Comparison of ENCODE assay signal across 12 cellular contexts in genomic region chr3:64440498-64440897, GRCh38.
DNase-seq lines count a peak whose midpoint lies in the region; ATAC-seq, FAIRE-seq and TF ChIP-seq lines count a peak whose summit lies in the region.
"Had no signal": no experiment of that assay in that cellular context is flagged by ENCODE, and none has a peak within 500 bp of the region (broad histone marks: within the 10 kb centered on the region; RNA-seq: fewer than 3 reads in every experiment).

No MANE protein-coding gene starts in this region.

- no peaks in the 10 kb centered on the region for H3K27me3 ChIP-seq in bronchial epithelial cell (ENCODE audit: control insufficient read depth, insufficient read depth, low read length)
- peaks cover 29 to 42% of the 10 kb centered on the region in 2 experiments for H3K27me3 ChIP-seq in mesenchymal stem cell (ENCODE audit: control insufficient read depth in 1 of 2, insufficient read depth in 1 of 2, low read length in 2 of 2)
- peaks cover 0 to 71% (median 28%) of the 10 kb centered on the region in 7 donors for H3K27me3 ChIP-seq in spleen (replicated peaks in 1 of 7)
- peaks cover 11% of the 10 kb centered on the region for H3K27me3 ChIP-seq in H7 (ENCODE audit: control insufficient read depth, insufficient read depth, low read length)

- 76% methylated on average over 2 of the region's 4 CpGs for WGBS in mesenchymal stem cell
- WGBS in spleen, 5 donors = 79 to 85% (median 84%) methylated on average over 4 of the region's 4 CpGs

- peaks cover 27% of the 10 kb centered on the region for H3K4me1 ChIP-seq in mesenchymal stem cell (ENCODE audit: control insufficient read depth, insufficient read depth, low read depth, low read length)
- H3K4me1 ChIP-seq in spleen = peaks cover 0 to 15% (median 4%) of the 10 kb centered on the region in 6 donors

- no peak overlapping the region for H3K18ac ChIP-seq in mesenchymal stem cell (ENCODE audit: low read depth in 1 of 2, low read length in 2 of 2)

- H4K91ac ChIP-seq in mesenchymal stem cell (ENCODE audit: low read length) = no peak overlapping the region

- no peak for TF ChIP-seq CTCF in AG09309 (IDR thresholded peaks at IDR 0.05; ENCODE audit: control insufficient read depth, insufficient read depth, low read depth, low read length, missing control alignments)
- no peak for TF ChIP-seq CTCF in bronchial epithelial cell (IDR thresholded peaks at IDR 0.05; ENCODE audit: insufficient read depth, low read length, severe bottlenecking)
- no peak for TF ChIP-seq CTCF in spleen (IDR thresholded peaks at IDR 0.05 in 8 of 11, conservative IDR thresholded peaks at IDR 0.05 in 3 of 11)

- no peak overlapping the region for H2AFZ ChIP-seq in mesenchymal stem cell (ENCODE audit: low read depth, low read length)
- H2AFZ ChIP-seq: neural progenitor cell had no signal

- peak overlapping the region; percentile 72 for H2AK5ac ChIP-seq in mesenchymal stem cell (ENCODE audit: low read length, severe bottlenecking)

- no peak overlapping the region for H3K9ac ChIP-seq in mesenchymal stem cell (ENCODE audit: low read length)
- H3K9ac ChIP-seq: neural progenitor cell had no signal

- H3K9me3 ChIP-seq in mesenchymal stem cell (ENCODE audit: control insufficient read depth, low read length) (no peaks in the 10 kb centered on the region), spleen (peaks cover 0 to 16% (median 4%) of the 10 kb centered on the region in 8 donors)

- no peak for TF ChIP-seq POLR2A in spleen (IDR thresholded peaks at IDR 0.05)

- no peak overlapping the region for H2BK120ac ChIP-seq in mesenchymal stem cell (ENCODE audit: low read depth, low read length)

- no peak overlapping the region for H3K23ac ChIP-seq in mesenchymal stem cell (ENCODE audit: low read length in 2 of 2)

- no peak overlapping the region for H2BK15ac ChIP-seq in mesenchymal stem cell (ENCODE audit: low read depth, poor library complexity, severe bottlenecking)

- H3K4me3 ChIP-seq in AG09309 (ENCODE audit: control insufficient read depth, low read depth, low read length) = no peak overlapping the region
- no peak overlapping the region for H3K4me3 ChIP-seq in bronchial epithelial cell (ENCODE audit: low read depth, low read length)
- no peak overlapping the region for H3K4me3 ChIP-seq in mesenchymal stem cell (ENCODE audit: insufficient read depth in 1 of 2, low read depth in 1 of 2, low read length in 2 of 2)
- H3K4me3 ChIP-seq in spleen = no peak overlapping the region
- no peak overlapping the region for H3K4me3 ChIP-seq in H7 (ENCODE audit: insufficient read depth, low read depth, low read length)
- H3K4me3 ChIP-seq: K562, neural progenitor cell had no signal

- ATAC-seq in GM19324 (IDR thresholded peaks at IDR 0.05; ENCODE audit: low FRiP score, unreplicated experiment) = no peak
- ATAC-seq: K562 had no signal

- peak; percentile 97 for FAIRE-seq in bronchial epithelial cell (lab: Jason Lieb, UNC)
- FAIRE-seq: K562 had no signal

- no peak overlapping the region for H4K8ac ChIP-seq in mesenchymal stem cell (ENCODE audit: low read length)

- peak overlapping the region; percentile 34 for H3K4me2 ChIP-seq in mesenchymal stem cell (ENCODE audit: low read length, poor library complexity, severe bottlenecking)
- H3K4me2 ChIP-seq: neural progenitor cell had no signal

- DNase-seq in AG09309 (ENCODE audit: low read depth) = peak; percentile 68
- DNase-seq in HS-5 (ENCODE audit: low read depth) = peak; percentile 42
- DNase-seq in bronchial epithelial cell (ENCODE audit: low read depth) = peak; percentile 95
- DNase-seq in mesenchymal stem cell = peak; percentile 82
- no peak for DNase-seq in inferior parietal cortex (ENCODE audit: extremely low spot score)
- no peak for DNase-seq in spleen
- DNase-seq in H7 = no peak
- DNase-seq: activated naive CD4-positive, alpha-beta T cell; WERI-Rb-1 had no signal

- no peak overlapping the region for H3K14ac ChIP-seq in mesenchymal stem cell (ENCODE audit: low read length in 2 of 2)

- intact Hi-C loops in spleen (cut with DNase I; ENCODE audit: low total_unique reads) = no loop called here

- no peak overlapping the region for H2BK12ac ChIP-seq in mesenchymal stem cell (ENCODE audit: low read length in 2 of 2)

- no peaks in the 10 kb centered on the region for H3K36me3 ChIP-seq in bronchial epithelial cell (ENCODE audit: control insufficient read depth, insufficient read depth, low read length)
- no peaks in the 10 kb centered on the region for H3K36me3 ChIP-seq in mesenchymal stem cell (ENCODE audit: control insufficient read depth in 1 of 2, insufficient read depth in 2 of 2, low read depth in 1 of 2, low read length in 2 of 2)
- no peaks in the 10 kb centered on the region for H3K36me3 ChIP-seq in spleen
- H3K36me3 ChIP-seq in H7 (replicated peaks; ENCODE audit: control insufficient read depth, insufficient read depth, low read length) = no peaks in the 10 kb centered on the region
- H3K36me3 ChIP-seq: neural progenitor cell, WERI-Rb-1 had no signal

- peaks cover 5% of the 10 kb centered on the region for H3K79me1 ChIP-seq in mesenchymal stem cell (replicated peaks; ENCODE audit: low read length, poor library complexity, severe bottlenecking)

- H2BK5ac ChIP-seq in mesenchymal stem cell (ENCODE audit: low read depth, low read length, poor library complexity, severe bottlenecking) = no peak overlapping the region

- H3K27ac ChIP-seq in mesenchymal stem cell (ENCODE audit: low read length, poor library complexity, severe bottlenecking) (peak overlapping the region; percentile 48), spleen (no peak overlapping the region)
- H3K27ac ChIP-seq: neural progenitor cell, WERI-Rb-1 had no signal

- H3K4ac ChIP-seq in mesenchymal stem cell (ENCODE audit: low read depth in 1 of 2, low read length in 2 of 2) = no peak overlapping the region

Comparison
In these comparisons a context has a peak if more than half of its experiments do, and no peak if none do; other contexts are left out.
1. DNase-seq: peak in AG09309 (single experiment), HS-5 (single experiment), bronchial epithelial cell (single experiment) and mesenchymal stem cell (single experiment); none in inferior parietal cortex (single experiment), spleen (single experiment) and H7 (single experiment).